Comparison of ENCODE assay signal across 9 cellular contexts in genomic region chr16:66923247-66923851, GRCh38. TPM values are rescaled to one million over a fixed set of nuclear protein-coding genes. Genes with fewer than 3 reads are reported as not detected.
A peak's percentile ranks its signal among the peaks of the same experiment; 100 is the strongest.
DNase-seq lines count a peak whose midpoint lies in the region; ATAC-seq and TF ChIP-seq lines count a peak whose summit lies in the region.
"Had no signal": no experiment of that assay in that cellular context is flagged by ENCODE, and none has a peak within 500 bp of the region (broad histone marks: within the 10 kb centered on the region; RNA-seq: fewer than 3 reads in every experiment).

No MANE protein-coding gene starts in this region.

- H3K27ac ChIP-seq in vagina (peak overlapping the region; percentile 54), GM23338 (ENCODE audit: low read depth) (no peak overlapping the region)
- H3K27ac ChIP-seq: GM23248 had no signal

- no peak overlapping the region for H3K4me2 ChIP-seq in GM23338

- peaks cover 15% of the 10 kb centered on the region for H3K27me3 Mint-ChIP-seq in activated naive CD4-positive, alpha-beta T cell treated with anti-CD3 and anti-CD28 coated beads, Interleukin-2, amount 50 U/mL, for 24 hours
- H3K27me3 Mint-ChIP-seq in chondrocyte (ENCODE audit: low read depth), result peaks cover 9% of the 10 kb centered on the region
- H3K27me3 Mint-ChIP-seq in GM23338 (ENCODE audit: insufficient read depth, low read depth, poor library complexity), result peaks cover 45% of the 10 kb centered on the region

- no peaks in the 10 kb centered on the region for H3K79me2 ChIP-seq in GM23338 (replicated peaks; ENCODE audit: insufficient read depth)

- no peaks in the 10 kb centered on the region for H3F3A ChIP-seq in GM23338 (replicated peaks; ENCODE audit: low read depth)

- no peaks in the 10 kb centered on the region for H3K9me3 Mint-ChIP-seq in activated naive CD4-positive, alpha-beta T cell treated with anti-CD3 and anti-CD28 coated beads, Interleukin-2, amount 50 U/mL, for 24 hours
- no peaks in the 10 kb centered on the region for H3K9me3 Mint-ChIP-seq in activated naive CD4-positive, alpha-beta T cell treated with anti-CD3 and anti-CD28 coated beads, Interleukin-2, amount 50 U/mL, for 72 hours
- no peaks in the 10 kb centered on the region for H3K9me3 Mint-ChIP-seq in chondrocyte (ENCODE audit: low read depth)
- no peaks in the 10 kb centered on the region; the same call in 2 of the 3 replicates for H3K9me3 Mint-ChIP-seq in GM23338

- H3K27me3 ChIP-seq in mucosa of stomach (ENCODE audit: control insufficient read depth, insufficient read depth, low read length) (peaks cover 47% of the 10 kb centered on the region), vagina (no peaks in the 10 kb centered on the region), GM23338 (ENCODE audit: insufficient read depth) (peaks cover 48% of the 10 kb centered on the region)

- no peak for TF ChIP-seq POLR2A in vagina (IDR thresholded peaks at IDR 0.05)

- H3K36me3 Mint-ChIP-seq in activated naive CD4-positive, alpha-beta T cell treated with anti-CD3 and anti-CD28 coated beads, Interleukin-2, amount 50 U/mL, for 24 hours, result no peaks in the 10 kb centered on the region
- peaks cover 0 to 8% of the 10 kb centered on the region in 2 donors for H3K36me3 Mint-ChIP-seq in activated naive CD4-positive, alpha-beta T cell treated with anti-CD3 and anti-CD28 coated beads, Interleukin-2, amount 50 U/mL, for 72 hours
- H3K36me3 Mint-ChIP-seq in chondrocyte (ENCODE audit: low read depth), result no peaks in the 10 kb centered on the region
- no peaks in the 10 kb centered on the region for H3K36me3 Mint-ChIP-seq in GM23338 (ENCODE audit: low read depth)

- H3K4me1 Mint-ChIP-seq in activated naive CD4-positive, alpha-beta T cell treated with anti-CD3 and anti-CD28 coated beads, Interleukin-2, amount 50 U/mL, for 24 hours, result peaks cover 7% of the 10 kb centered on the region
- H3K4me1 Mint-ChIP-seq in chondrocyte (ENCODE audit: low read depth) (peaks cover 47% of the 10 kb centered on the region), GM23338 (peaks cover 8% of the 10 kb centered on the region)

- H3K9ac ChIP-seq in mucosa of stomach (ENCODE audit: low read length), result peak overlapping the region; percentile 34
- H3K9ac ChIP-seq: GM23248 had no signal

- H3K9me3 ChIP-seq in mucosa of stomach (ENCODE audit: control insufficient read depth, low read length) (no peaks in the 10 kb centered on the region), vagina (no peaks in the 10 kb centered on the region)

- no peak for ATAC-seq in activated naive CD4-positive, alpha-beta T cell treated with anti-CD3 and anti-CD28 coated beads, Interleukin-2, amount 50 U/mL, for 72 hours
- ATAC-seq in HG03457 (IDR thresholded peaks at IDR 0.05; ENCODE audit: unreplicated experiment) (no peak), GM23338 (no peak)

- no peak for DNase-seq in activated naive CD4-positive, alpha-beta T cell treated with anti-CD3 and anti-CD28 coated beads, Interleukin-2, amount 50 U/mL, for 72 hours (ENCODE audit: low spot score in 2 of 2)
- no peak for DNase-seq in chondrocyte (ENCODE audit: low spot score)
- no peak for DNase-seq in vagina (ENCODE audit: extremely low spot score in 2 of 2)
- no peak for DNase-seq in NCI-H748 treated with DMSO at 0.1 percent for 48 hours (lab: John Stamatoyannopoulos, UW)
- no peak for DNase-seq in GM23338 (ENCODE audit: low spot score)
- DNase-seq: GM23248 had no signal

- no peak overlapping the region for H2AFZ ChIP-seq in GM23338
- H2AFZ ChIP-seq: GM23248 had no signal

- intact Hi-C loops in vagina (cut with DNase I), result no loop called here

- H3K27ac Mint-ChIP-seq in activated naive CD4-positive, alpha-beta T cell treated with anti-CD3 and anti-CD28 coated beads, Interleukin-2, amount 50 U/mL, for 24 hours, result peak overlapping the region; percentile 23
- no peak overlapping the region for H3K27ac Mint-ChIP-seq in activated naive CD4-positive, alpha-beta T cell treated with anti-CD3 and anti-CD28 coated beads, Interleukin-2, amount 50 U/mL, for 72 hours
- peak overlapping the region; percentile 60 for H3K27ac Mint-ChIP-seq in chondrocyte (ENCODE audit: unreplicated experiment)
- no peak overlapping the region for H3K27ac Mint-ChIP-seq in GM23338

- no peaks in the 10 kb centered on the region for H3K9me2 ChIP-seq in GM23338 (ENCODE audit: insufficient read depth)

- H3K4me1 ChIP-seq in mucosa of stomach (ENCODE audit: control insufficient read depth, insufficient read depth, low read length), result peaks cover 29% of the 10 kb centered on the region
- H3K4me1 ChIP-seq in vagina, result peaks cover 5% of the 10 kb centered on the region
- H3K4me1 ChIP-seq in GM23338 (ENCODE audit: insufficient read depth), result no peaks in the 10 kb centered on the region

- no peak overlapping the region for H3K4me3 Mint-ChIP-seq in activated naive CD4-positive, alpha-beta T cell treated with anti-CD3 and anti-CD28 coated beads, Interleukin-2, amount 50 U/mL, for 24 hours
- H3K4me3 Mint-ChIP-seq in chondrocyte (ENCODE audit: unreplicated experiment) (peak overlapping the region; percentile 58), GM23338 (no peak overlapping the region)

- H3K4me3 ChIP-seq in mucosa of stomach (ENCODE audit: low read length) (no peak overlapping the region), vagina (peak overlapping the region; percentile 56 to 61), GM23338 (no peak overlapping the region)
- H3K4me3 ChIP-seq: GM23248 had no signal

- no peak for TF ChIP-seq CTCF in chondrocyte (IDR thresholded peaks at IDR 0.05)
- TF ChIP-seq CTCF in vagina (IDR thresholded peaks at IDR 0.05), result no peak
- no peak for TF ChIP-seq CTCF in GM23338 (conservative IDR thresholded peaks at IDR 0.05; ENCODE audit: low read depth in 2 of 2)

- H3K36me3 ChIP-seq in mucosa of stomach (ENCODE audit: control insufficient read depth, insufficient read depth, low read length), result no peaks in the 10 kb centered on the region
- no peaks in the 10 kb centered on the region for H3K36me3 ChIP-seq in vagina
- H3K36me3 ChIP-seq in GM23338 (ENCODE audit: insufficient read depth), result no peaks in the 10 kb centered on the region

- H4K20me1 ChIP-seq in GM23338 (replicated peaks; ENCODE audit: insufficient read depth), result no peaks in the 10 kb centered on the region

TF ChIP-seq in GM23338, 12 proteins besides CTCF, POLR2A, EP300 and RAD21 (continues in another document):
- no peak for TF ChIP-seq CREB1 (CRISPR knock-in tag; IDR thresholded peaks at IDR 0.05; ENCODE audit: low read depth)
- TF ChIP-seq POLR2AphosphoS5 (IDR thresholded peaks at IDR 0.05; ENCODE audit: low read depth), result no peak
- no peak for TF ChIP-seq ETS1 (IDR thresholded peaks at IDR 0.05)

RNA-seq across cellular contexts. Expression of gene RRAD, which starts 2.0 kb away (rescaled TPM):
- 1 to 10 TPM in 1 of 2 donors, under 1 TPM in 1; 0.99 to 3.8 TPM for total RNA-seq in activated naive CD4-positive, alpha-beta T cell treated with anti-CD3 and anti-CD28 coated beads, Interleukin-2, amount 50 U/mL, for 72 hours
- total RNA-seq in chondrocyte, result 0.75 to 6.5 TPM (median 4.4 TPM) in 3 replicates
- 49.1 TPM for total RNA-seq in vagina
- total RNA-seq in GM23338 (2014; rRNA removed; shearing (Covaris generic)), result not detected in 2 replicates
- polyA plus RNA-seq in GM23338 (2016; fragmentation: Nextera tagmentation; extraction: Ambion mirVana), result 0.18 and 0.52 TPM in 2 replicates

RNA-seq across cellular contexts. Expression of gene CDH16, which starts 4.7 kb away (rescaled TPM):
- total RNA-seq in activated naive CD4-positive, alpha-beta T cell treated with anti-CD3 and anti-CD28 coated beads, Interleukin-2, amount 50 U/mL, for 72 hours, result not detected
- total RNA-seq in chondrocyte (not detected in 3 replicates), vagina (0.25 TPM)
- not detected in 2 replicates for total RNA-seq in GM23338 (2014; rRNA removed; shearing (Covaris generic))
- polyA plus RNA-seq in GM23338 (2016; fragmentation: Nextera tagmentation; extraction: Ambion mirVana), result not detected in 2 replicates
- total RNA-seq: GM23248 had no signal
- polyA plus RNA-seq: GM23248 had no signal

RNA-seq across cellular contexts. Expression of gene CIAO2B, which starts 10.9 kb away (rescaled TPM):
- 100 to 1,000 TPM; 169 to 196 TPM for total RNA-seq in activated naive CD4-positive, alpha-beta T cell treated with anti-CD3 and anti-CD28 coated beads, Interleukin-2, amount 50 U/mL, for 72 hours
- total RNA-seq in chondrocyte (55.9 to 64.9 TPM (median 61.3 TPM) in 3 replicates), vagina (105 TPM)
- total RNA-seq in GM23338 (2014; rRNA removed; shearing (Covaris generic)), result 85.0 and 92.4 TPM in 2 replicates
- 181 and 189 TPM in 2 replicates for polyA plus RNA-seq in GM23338 (2016; fragmentation: Nextera tagmentation; extraction: Ambion mirVana)

RNA-seq across cellular contexts. Expression of gene CES2, which starts 12.0 kb away (rescaled TPM):
- total RNA-seq in activated naive CD4-positive, alpha-beta T cell treated with anti-CD3 and anti-CD28 coated beads, Interleukin-2, amount 50 U/mL, for 72 hours, result 10 to 100 TPM; 26.2 to 29.8 TPM
- total RNA-seq in chondrocyte, result 25.2 to 27.9 TPM (median 26.0 TPM) in 3 replicates
- total RNA-seq in vagina, result 55.7 TPM
- 8.2 and 9.3 TPM in 2 replicates for total RNA-seq in GM23338 (2014; rRNA removed; shearing (Covaris generic))
- 4.3 and 5.0 TPM in 2 replicates for polyA plus RNA-seq in GM23338 (2016; fragmentation: Nextera tagmentation; extraction: Ambion mirVana)

RNA-seq across cellular contexts. Expression of gene CES3, which starts 37.7 kb away (rescaled TPM):
- total RNA-seq in activated naive CD4-positive, alpha-beta T cell treated with anti-CD3 and anti-CD28 coated beads, Interleukin-2, amount 50 U/mL, for 72 hours, result 1 to 10 TPM in 1 of 2 donors, under 1 TPM in 1; 0.73 to 6.8 TPM
- total RNA-seq in chondrocyte, result 0.12 to 0.75 TPM (median 0.13 TPM) in 3 replicates
- 0.98 TPM for total RNA-seq in vagina
- 0.66 and 1.0 TPM in 2 replicates for total RNA-seq in GM23338 (2014; rRNA removed; shearing (Covaris generic))
- polyA plus RNA-seq in GM23338 (2016; fragmentation: Nextera tagmentation; extraction: Ambion mirVana), result 0.55 and 0.92 TPM in 2 replicates
- total RNA-seq: GM23248 had no signal
- polyA plus RNA-seq: GM23248 had no signal

Comparison
In these comparisons a context has a peak if more than half of its experiments do, and no peak if none do; other contexts are left out.
1. H3K27ac Mint-ChIP-seq: peak in activated naive CD4-positive, alpha-beta T cell treated with anti-CD3 and anti-CD28 coated beads, Interleukin-2, amount 50 U/mL, for 24 hours (single experiment) and chondrocyte (single experiment); none in activated naive CD4-positive, alpha-beta T cell treated with anti-CD3 and anti-CD28 coated beads, Interleukin-2, amount 50 U/mL, for 72 hours (0 of 2) and GM23338 (single experiment).
2. H3K4me3 ChIP-seq: peak in vagina (2 of 2); none in mucosa of stomach (single experiment) and GM23338 (single experiment).